Comparison of ENCODE assay signal across 20 cellular contexts in the genomic region with DNA sequence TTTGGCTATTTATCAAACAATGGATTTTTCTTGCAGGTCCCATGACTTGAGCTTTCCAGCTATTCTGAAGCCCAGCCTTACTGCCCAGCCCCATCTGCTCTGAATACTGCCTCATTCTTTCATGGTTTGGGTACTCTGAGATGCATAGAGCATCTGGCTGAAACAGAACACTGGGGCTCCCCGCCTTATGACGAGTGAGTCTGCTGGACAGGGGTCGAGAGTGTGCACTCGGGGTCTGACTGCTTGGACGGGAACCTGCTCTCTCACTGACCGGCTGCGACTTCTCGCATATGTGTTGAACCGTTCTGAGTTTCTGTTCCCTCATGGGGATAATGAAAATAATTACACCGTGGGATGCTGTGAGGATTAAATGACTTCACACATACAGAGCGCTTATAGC.
"Had no signal": no experiment of that assay in that cellular context is flagged by ENCODE, and none has a peak within 500 bp of the region (broad histone marks: within the 10 kb centered on the region; RNA-seq: fewer than 3 reads in every experiment).

No MANE protein-coding gene starts in this region.

- ATAC-seq: esophagus mucosa; gastrocnemius medialis; heart right ventricle; left lung; sciatic nerve; stimulated activated effector memory CD8-positive, alpha-beta T cell treated with anti-CD3 and anti-CD28 coated beads, Interleukin-12 subunit alpha, Interleukin-12 subunit beta, amount 100 ng/mL, for 72 hours had no signal

- H3K27ac Mint-ChIP-seq: endodermal cell; naive thymus-derived CD4-positive, alpha-beta T cell; nephron; neural progenitor cell; stimulated activated effector memory CD8-positive, alpha-beta T cell treated with anti-CD3 and anti-CD28 coated beads, Interleukin-12 subunit alpha, Interleukin-12 subunit beta, amount 100 ng/mL, for 72 hours; stimulated activated naive CD8-positive, alpha-beta T cell treated with anti-CD3 and anti-CD28 coated beads, Interleukin-15, Interleukin-2, amounts not matched to agents 100 ng/mL and 50 ng/mL, for 24 hours had no signal

- H3K4me1 Mint-ChIP-seq: nephron, neural progenitor cell had no signal

- H3K9me3 Mint-ChIP-seq: endodermal cell; naive thymus-derived CD4-positive, alpha-beta T cell; nephron; neural progenitor cell; stimulated activated effector memory CD8-positive, alpha-beta T cell treated with anti-CD3 and anti-CD28 coated beads, Interleukin-12 subunit alpha, Interleukin-12 subunit beta, amount 100 ng/mL, for 72 hours; stimulated activated naive CD8-positive, alpha-beta T cell treated with anti-CD3 and anti-CD28 coated beads, Interleukin-15, Interleukin-2, amounts not matched to agents 100 ng/mL and 50 ng/mL, for 24 hours had no signal

- H3K4me3 Mint-ChIP-seq: endodermal cell; naive thymus-derived CD4-positive, alpha-beta T cell; nephron; neural progenitor cell; stimulated activated effector memory CD8-positive, alpha-beta T cell treated with anti-CD3 and anti-CD28 coated beads, Interleukin-12 subunit alpha, Interleukin-12 subunit beta, amount 100 ng/mL, for 72 hours; stimulated activated naive CD8-positive, alpha-beta T cell treated with anti-CD3 and anti-CD28 coated beads, Interleukin-15, Interleukin-2, amounts not matched to agents 100 ng/mL and 50 ng/mL, for 24 hours had no signal

- DNase-seq: effector CD8-positive, alpha-beta T cell; endodermal cell; foreskin fibroblast; gastrocnemius medialis; heart right ventricle; left cardiac atrium; mesenchymal stem cell; midbrain; naive thymus-derived CD4-positive, alpha-beta T cell; stimulated activated CD4-positive, alpha-beta T cell treated with anti-CD3 and anti-CD28 coated beads, Interleukin-2, amount 100 ng/mL, for 24 hours; stimulated activated CD4-positive, alpha-beta T cell treated with anti-CD3 and anti-CD28 coated beads, Interleukin-4, amount 100 ng/mL, for 24 hours; thyroid gland; trophoblast cell had no signal
